Comparison of ENCODE assay signal across 8 cellular contexts in the genomic region with DNA sequence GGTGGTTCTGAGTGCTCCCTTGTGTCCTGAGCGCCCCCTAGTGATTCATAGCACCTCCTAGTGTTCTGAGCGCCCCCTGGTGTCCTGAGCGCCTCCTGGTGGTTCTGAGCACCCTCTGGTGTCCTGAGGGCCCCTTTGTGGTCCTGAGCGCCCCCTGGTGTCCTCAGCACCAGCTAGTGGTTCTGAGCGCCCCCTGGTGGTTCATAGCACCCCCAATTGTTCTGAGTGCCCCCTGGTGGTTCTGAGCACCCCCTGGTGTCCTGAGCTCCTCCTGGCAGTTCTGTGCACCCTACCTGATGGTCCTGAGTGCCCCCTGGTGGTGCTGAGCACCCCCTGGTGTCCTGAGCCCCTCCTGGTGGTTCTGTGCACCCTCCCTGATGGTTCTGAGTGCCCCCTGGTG.
DNase-seq lines count a peak whose midpoint lies in the region; ATAC-seq and TF ChIP-seq lines count a peak whose summit lies in the region.
"Not testable (repeated sequence)": the region's sequence is repeated elsewhere in the genome, so short reads cannot be mapped to it uniquely, and the experiment has no call there.

No MANE protein-coding gene starts in this region.

- DNase-seq in activated B cell treated with CpG ODN at 0.5 μM for 24 hours; naive thymus-derived CD8-positive, alpha-beta T cell: not testable (repeated sequence)

- intact Hi-C loops in activated B cell treated with CpG ODN at 0.5 μM for 24 hours (cut with micrococcal nuclease), result not testable (repeated sequence)

- H3K9me3 Mint-ChIP-seq in activated B cell treated with CpG ODN at 0.5 μM for 24 hours; naive thymus-derived CD8-positive, alpha-beta T cell: not testable (repeated sequence)

- not testable (repeated sequence) for TF ChIP-seq CTCF in activated B cell treated with CpG ODN at 0.5 μM for 24 hours (IDR thresholded peaks at IDR 0.05)

- not testable (repeated sequence) for H3K4me1 Mint-ChIP-seq in activated B cell treated with CpG ODN at 0.5 μM for 24 hours; naive thymus-derived CD8-positive, alpha-beta T cell

- POLR2A ChIA-PET in activated B cell treated with CpG ODN at 0.5 μM for 24 hours (lab: Charles Lee); naive thymus-derived CD8-positive, alpha-beta T cell (lab: Charles Lee): not testable (repeated sequence)

- H3K4me3 Mint-ChIP-seq in activated B cell treated with CpG ODN at 0.5 μM for 24 hours; naive thymus-derived CD8-positive, alpha-beta T cell: not testable (repeated sequence)

- not testable (repeated sequence) for H3K36me3 Mint-ChIP-seq in activated B cell treated with CpG ODN at 0.5 μM for 24 hours (ENCODE audit: low read depth); naive thymus-derived CD8-positive, alpha-beta T cell

- CTCF ChIA-PET in activated B cell treated with CpG ODN at 0.5 μM for 24 hours (lab: Charles Lee), result not testable (repeated sequence)

- not testable (repeated sequence) for H3K27ac Mint-ChIP-seq in activated B cell treated with CpG ODN at 0.5 μM for 24 hours; naive thymus-derived CD8-positive, alpha-beta T cell

- not testable (repeated sequence) for H3K27me3 Mint-ChIP-seq in activated B cell treated with CpG ODN at 0.5 μM for 24 hours; naive thymus-derived CD8-positive, alpha-beta T cell

- peak; percentile 59 for ATAC-seq in GM18498 (IDR thresholded peaks at IDR 0.05; ENCODE audit: unreplicated experiment)
- ATAC-seq in GM19023 (IDR thresholded peaks at IDR 0.05; ENCODE audit: unreplicated experiment), result peak; percentile 62
- ATAC-seq in GM21367 (IDR thresholded peaks at IDR 0.05; ENCODE audit: unreplicated experiment), result peak; percentile 56
- ATAC-seq in HG02588 (IDR thresholded peaks at IDR 0.05; ENCODE audit: unreplicated experiment), result peak; percentile 55
- peak; percentile 48 for ATAC-seq in HG02981 (IDR thresholded peaks at IDR 0.05; ENCODE audit: unreplicated experiment)
- ATAC-seq in HG03342 (IDR thresholded peaks at IDR 0.05; ENCODE audit: unreplicated experiment), result peak; percentile 60
- ATAC-seq in activated B cell treated with CpG ODN at 0.5 μM for 24 hours (ENCODE audit: low read depth), result peak; percentile 19
- peak; percentile 13 to 17 for ATAC-seq in naive thymus-derived CD8-positive, alpha-beta T cell
